8 cellular contexts compared by ENCODE assay signal in the genomic region with DNA sequence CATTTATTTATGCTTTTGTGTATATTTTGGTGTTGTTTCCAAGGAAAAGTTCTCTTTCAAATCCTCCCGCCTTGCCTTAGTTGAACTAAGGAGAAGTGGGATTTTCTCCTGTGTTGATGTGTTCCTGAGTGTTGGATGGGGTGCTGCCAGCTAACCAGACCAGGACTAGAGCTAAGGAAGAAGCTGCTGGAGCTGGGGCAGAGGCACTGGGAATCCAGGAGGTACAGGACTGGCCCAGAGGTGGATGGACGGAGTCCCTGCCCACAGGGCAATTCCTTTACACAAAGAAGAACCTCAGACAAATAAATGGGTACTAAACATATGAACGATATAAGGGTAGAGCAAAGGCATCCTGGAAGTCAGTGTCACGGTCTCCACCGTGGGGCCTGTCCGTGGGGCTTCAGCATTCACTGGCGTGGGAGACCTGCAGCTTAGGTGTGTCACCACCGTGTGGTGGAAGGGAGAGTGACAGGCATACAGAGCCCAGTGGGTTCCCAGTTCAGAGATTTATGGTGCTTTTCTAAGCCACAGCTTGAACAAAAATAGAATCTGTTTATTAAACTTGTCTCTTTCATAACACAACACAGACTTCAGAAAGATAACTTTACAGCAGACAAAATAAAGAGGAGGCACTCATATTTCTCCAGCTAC.
DNase-seq lines count a peak whose midpoint lies in the region; ATAC-seq and TF ChIP-seq lines count a peak whose summit lies in the region.

No MANE protein-coding gene starts in this region.

- H3K27ac ChIP-seq in AG04450 (ENCODE audit: low read depth, low read length), result no peak overlapping the region
- H3K27ac ChIP-seq in GM23338 (ENCODE audit: low read depth), result no peak overlapping the region
- H3K27ac ChIP-seq in colonic mucosa, result no peak overlapping the region
- H3K27ac ChIP-seq in lower lobe of right lung, result no peak overlapping the region

- no peaks in the 10 kb centered on the region for H3K36me3 Mint-ChIP-seq in GM23338 (ENCODE audit: low read depth)

- H3K9me3 ChIP-seq in AG04450 (ENCODE audit: control insufficient read depth, insufficient read depth, low read length) (no peaks in the 10 kb centered on the region), colonic mucosa (no peaks in the 10 kb centered on the region), lower lobe of right lung (no peaks in the 10 kb centered on the region)

- no peak overlapping the region for H3K27ac Mint-ChIP-seq in GM23338
- peak overlapping the region in 1 of 2 donors; percentile 68 for H3K27ac Mint-ChIP-seq in stimulated activated naive CD8-positive, alpha-beta T cell treated with anti-CD3 and anti-CD28 coated beads, Interleukin-15, amount 100 ng/mL, for 72 hours

- no peak overlapping the region for H3K4me3 Mint-ChIP-seq in GM23338
- H3K4me3 Mint-ChIP-seq in stimulated activated naive CD8-positive, alpha-beta T cell treated with anti-CD3 and anti-CD28 coated beads, Interleukin-15, amount 100 ng/mL, for 72 hours, result no peak overlapping the region

- POLR2A ChIA-PET in AG04450 (lab: Yijun Ruan, JAX), result interaction anchor here (0.5 kb wide), 1 partner anchor 78 kb away, joined by 3 read pairs; no protein-coding TSS in a partner anchor

- no peaks in the 10 kb centered on the region for H4K20me1 ChIP-seq in GM23338 (replicated peaks; ENCODE audit: insufficient read depth)

- H3K4me1 ChIP-seq in GM23338 (ENCODE audit: insufficient read depth) (peaks cover 3% of the 10 kb centered on the region; the same call in 1 of the 2 replicates), colonic mucosa (no peaks in the 10 kb centered on the region), lower lobe of right lung (peaks cover 12% of the 10 kb centered on the region)

- H3K4me1 Mint-ChIP-seq in GM23338, result peaks cover 5% of the 10 kb centered on the region
- H3K4me1 Mint-ChIP-seq in stimulated activated naive CD8-positive, alpha-beta T cell treated with anti-CD3 and anti-CD28 coated beads, Interleukin-15, amount 100 ng/mL, for 72 hours, result peaks cover 41% of the 10 kb centered on the region

- DNase-seq in AG04450 (ENCODE audit: low read depth, low spot score), result peak; percentile 8
- DNase-seq in GM23338 (ENCODE audit: low spot score), result peak; percentile 60
- DNase-seq in T-helper 9 cell, result peak; percentile 2
- DNase-seq in colonic mucosa, result peak; percentile 51
- DNase-seq in lower lobe of right lung, result no peak
- peak; percentile 15 to 45 for DNase-seq in stimulated activated naive CD8-positive, alpha-beta T cell treated with anti-CD3 and anti-CD28 coated beads, Interleukin-15, amount 100 ng/mL, for 72 hours

- ATAC-seq in GM23338, result peak; percentile 97
- peak; percentile 61 to 76 for ATAC-seq in lower lobe of right lung
- ATAC-seq in stimulated activated naive CD8-positive, alpha-beta T cell treated with anti-CD3 and anti-CD28 coated beads, Interleukin-15, amount 100 ng/mL, for 72 hours, result peak; percentile 47
- no peak for ATAC-seq in GM18511 (IDR thresholded peaks at IDR 0.05; ENCODE audit: unreplicated experiment)
- no peak for ATAC-seq in HG03565 (IDR thresholded peaks at IDR 0.05; ENCODE audit: unreplicated experiment)

- H3K36me3 ChIP-seq in GM23338 (ENCODE audit: insufficient read depth) (no peaks in the 10 kb centered on the region), colonic mucosa (no peaks in the 10 kb centered on the region), lower lobe of right lung (no peaks in the 10 kb centered on the region)

- intact Hi-C loops in colonic mucosa (cut with DNase I) (loop anchor here (5.0 to 10.0 kb wide), 2 partner anchors 233 to 300 kb away; no protein-coding TSS in a partner anchor), lower lobe of right lung (cut with DNase I) (no loop called here)

- no peak overlapping the region for H3K9ac ChIP-seq in colonic mucosa (ENCODE audit: low read depth in 2 of 2, low read length in 2 of 2)

- H3K27me3 Mint-ChIP-seq in GM23338 (ENCODE audit: insufficient read depth, low read depth, poor library complexity), result peaks cover 5% of the 10 kb centered on the region
- no peaks in the 10 kb centered on the region for H3K27me3 Mint-ChIP-seq in stimulated activated naive CD8-positive, alpha-beta T cell treated with anti-CD3 and anti-CD28 coated beads, Interleukin-15, amount 100 ng/mL, for 72 hours

- peak; percentile 71 for TF ChIP-seq CTCF in AG04450 (IDR thresholded peaks at IDR 0.05; ENCODE audit: low read depth, low read length)
- TF ChIP-seq CTCF in GM23338 (conservative IDR thresholded peaks at IDR 0.05; ENCODE audit: low read depth in 2 of 2), result peak; percentile 71 to 78
- TF ChIP-seq CTCF in colonic mucosa (IDR thresholded peaks at IDR 0.05), result peak; percentile 65
- TF ChIP-seq CTCF in lower lobe of right lung (IDR thresholded peaks at IDR 0.05), result peak; percentile 65

- H3K4me2 ChIP-seq in GM23338, result no peak overlapping the region

- no peaks in the 10 kb centered on the region for H3K27me3 ChIP-seq in AG04450 (ENCODE audit: control insufficient read depth, insufficient read depth, low read length)
- H3K27me3 ChIP-seq in GM23338 (ENCODE audit: insufficient read depth), result no peaks in the 10 kb centered on the region
- no peaks in the 10 kb centered on the region for H3K27me3 ChIP-seq in colonic mucosa
- H3K27me3 ChIP-seq in lower lobe of right lung (ENCODE audit: low read depth), result no peaks in the 10 kb centered on the region

- H3K79me2 ChIP-seq in GM23338 (replicated peaks; ENCODE audit: insufficient read depth), result no peaks in the 10 kb centered on the region

- H3K4me3 ChIP-seq in AG04450 (ENCODE audit: low read depth, low read length), result no peak overlapping the region
- no peak overlapping the region for H3K4me3 ChIP-seq in GM23338
- no peak overlapping the region for H3K4me3 ChIP-seq in colonic mucosa
- no peak overlapping the region for H3K4me3 ChIP-seq in lower lobe of right lung

- CTCF ChIA-PET in AG04450 (lab: Charles Lee), result interaction anchor here (1.0 to 2.1 kb wide), 11 partner anchors 8 to 297 kb away, joined by 3 to 8 read pairs (median 4); no protein-coding TSS in a partner anchor

- 0 out of 2 replicates have a peak, but pooled peaks cover 5% of the 10 kb centered on the region for H3K9me2 ChIP-seq in GM23338 (ENCODE audit: insufficient read depth)

- no peak overlapping the region for H2AFZ ChIP-seq in GM23338

- no peaks in the 10 kb centered on the region for H3F3A ChIP-seq in GM23338 (replicated peaks; ENCODE audit: low read depth)

- no peaks in the 10 kb centered on the region for H3K9me3 Mint-ChIP-seq in GM23338
- H3K9me3 Mint-ChIP-seq in stimulated activated naive CD8-positive, alpha-beta T cell treated with anti-CD3 and anti-CD28 coated beads, Interleukin-15, amount 100 ng/mL, for 72 hours, result no peaks in the 10 kb centered on the region

TF ChIP-seq in GM23338, 12 proteins besides CTCF, POLR2A, EP300 and RAD21 (continues in another document):
- no peak for TF ChIP-seq STAT1 (IDR thresholded peaks at IDR 0.05; ENCODE audit: unreplicated experiment)
- TF ChIP-seq, protein P1, sequence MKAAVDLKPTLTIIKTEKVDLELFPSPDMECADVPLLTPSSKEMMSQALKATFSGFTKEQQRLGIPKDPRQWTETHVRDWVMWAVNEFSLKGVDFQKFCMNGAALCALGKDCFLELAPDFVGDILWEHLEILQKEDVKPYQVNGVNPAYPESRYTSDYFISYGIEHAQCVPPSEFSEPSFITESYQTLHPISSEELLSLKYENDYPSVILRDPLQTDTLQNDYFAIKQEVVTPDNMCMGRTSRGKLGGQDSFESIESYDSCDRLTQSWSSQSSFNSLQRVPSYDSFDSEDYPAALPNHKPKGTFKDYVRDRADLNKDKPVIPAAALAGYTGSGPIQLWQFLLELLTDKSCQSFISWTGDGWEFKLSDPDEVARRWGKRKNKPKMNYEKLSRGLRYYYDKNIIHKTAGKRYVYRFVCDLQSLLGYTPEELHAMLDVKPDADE (IDR thresholded peaks at IDR 0.05), result no peak

Comparison
In these comparisons a context has a peak if more than half of its experiments do, and no peak if none do; other contexts are left out.
1. ATAC-seq: peak in GM23338 (single experiment), lower lobe of right lung (2 of 2) and stimulated activated naive CD8-positive, alpha-beta T cell treated with anti-CD3 and anti-CD28 coated beads, Interleukin-15, amount 100 ng/mL, for 72 hours (single experiment); none in GM18511 (single experiment) and HG03565 (single experiment).
2. Peak in every context shown above with its lines, with median percentiles within 50 percentile points of each other: CTCF ChIP-seq.